37 cellular contexts compared by ENCODE assay signal in genomic region chr3:46710671-46711295, GRCh38. TPM values are rescaled to one million over a fixed set of nuclear protein-coding genes. Genes with fewer than 3 reads are reported as not detected.
DNase-seq lines count a peak whose midpoint lies in the region; ATAC-seq, FAIRE-seq and TF ChIP-seq lines count a peak whose summit lies in the region.
"Had no signal": no experiment of that assay in that cellular context is flagged by ENCODE, and none has a peak within 500 bp of the region (broad histone marks: within the 10 kb centered on the region; RNA-seq: fewer than 3 reads in every experiment).

No MANE protein-coding gene starts in this region.

- no peak overlapping the region for H3K14ac ChIP-seq in neuronal stem cell (ENCODE audit: low read length)

- H3K36me3 Mint-ChIP-seq in activated naive CD4-positive, alpha-beta T cell treated with anti-CD3 and anti-CD28 coated beads, Interleukin-2, amount 10 ng/mL, durations not matched to agents 7 days and 5 days: no peaks in the 10 kb centered on the region
- H3K36me3 Mint-ChIP-seq in activated naive CD4-positive, alpha-beta T cell treated with anti-CD3 and anti-CD28 coated beads, Interleukin-2, amount 50 U/mL, for 72 hours: no peaks in the 10 kb centered on the region
- H3K36me3 Mint-ChIP-seq: activated naive CD8-positive, alpha-beta T cell; memory B cell had no signal

- H3K23ac ChIP-seq in neuronal stem cell (ENCODE audit: low read depth, low read length, poor library complexity): peak overlapping the region; percentile 34

- H3K27me3 ChIP-seq in neuronal stem cell (ENCODE audit: control insufficient read depth in 3 of 3, insufficient read depth in 3 of 3, low read depth in 1 of 3, low read length in 3 of 3) (peaks cover 0 to 3% (median 0%) of the 10 kb centered on the region in 3 experiments), aorta (ENCODE audit: control insufficient read depth in 1 of 2, insufficient read depth in 2 of 2, low read length in 1 of 2) (no peaks in the 10 kb centered on the region)
- H3K27me3 ChIP-seq: BLaER1 treated with 17β-estradiol and CSF1 and Interleukin-3, amounts not matched to agents 10 nM and 100 nM; cardiac muscle cell; stomach had no signal

- DNase-seq in activated naive CD4-positive, alpha-beta T cell treated with anti-CD3 and anti-CD28 coated beads, Interleukin-2, amount 10 ng/mL, durations not matched to agents 7 days and 5 days: peak; percentile 6
- no peak for DNase-seq in activated naive CD4-positive, alpha-beta T cell treated with anti-CD3 and anti-CD28 coated beads, Interleukin-2, amount 50 U/mL, for 72 hours (ENCODE audit: low spot score in 2 of 2)
- peak; percentile 58 for DNase-seq in cerebellar cortex (ENCODE audit: low spot score)
- DNase-seq in neuronal stem cell (ENCODE audit: low spot score): no peak
- peak; percentile 24 to 49 for DNase-seq in aorta
- DNase-seq in GM12892 (ENCODE audit: insufficient read length): no peak
- DNase-seq in Ammon's horn (ENCODE audit: low spot score): no peak
- no peak for DNase-seq in NCI-H1436 treated with DMSO at 0.1 percent for 48 hours (lab: John Stamatoyannopoulos, UW)
- DNase-seq: activated CD8-positive, alpha-beta T cell treated with anti-CD3 and anti-CD28 coated beads, Interleukin-2, amount 10 ng/mL, durations not matched to agents 7 days and 5 days; anterior cingulate cortex; COR-L47; DMS53; esophagus squamous epithelium; GDM1; GM23248; HFFc6; hippocampal formation; NCI-H146; NCI-H446 treated with DMSO at 0.1 percent for 48 hours; NCI-H82; small intestine; stomach had no signal

- H3K4me1 Mint-ChIP-seq in activated naive CD4-positive, alpha-beta T cell treated with anti-CD3 and anti-CD28 coated beads, Interleukin-2, amount 10 ng/mL, durations not matched to agents 7 days and 5 days: no peaks in the 10 kb centered on the region
- H3K4me1 Mint-ChIP-seq: T-cell had no signal

- no peaks in the 10 kb centered on the region for H3K36me3 ChIP-seq in neuronal stem cell (replicated peaks in 1 of 2; ENCODE audit: control insufficient read depth in 2 of 2, insufficient read depth in 2 of 2, low read length in 2 of 2)
- H3K36me3 ChIP-seq in aorta (ENCODE audit: control insufficient read depth in 1 of 2, insufficient read depth in 2 of 2, low read length in 1 of 2): no peaks in the 10 kb centered on the region
- H3K36me3 ChIP-seq: BLaER1 treated with 17β-estradiol and CSF1 and Interleukin-3, amounts not matched to agents 10 nM and 100 nM; cardiac muscle cell; esophagus squamous epithelium; stomach; tibial artery had no signal

- H4K8ac ChIP-seq in neuronal stem cell (ENCODE audit: low read depth, low read length): no peak overlapping the region

- H2BK5ac ChIP-seq in neuronal stem cell (ENCODE audit: low read length): no peak overlapping the region

- no peaks in the 10 kb centered on the region for H3K9me3 Mint-ChIP-seq in activated naive CD4-positive, alpha-beta T cell treated with anti-CD3 and anti-CD28 coated beads, Interleukin-2, amount 10 ng/mL, durations not matched to agents 7 days and 5 days
- H3K9me3 Mint-ChIP-seq in activated naive CD4-positive, alpha-beta T cell treated with anti-CD3 and anti-CD28 coated beads, Interleukin-2, amount 50 U/mL, for 72 hours: no peaks in the 10 kb centered on the region
- H3K9me3 Mint-ChIP-seq: dendritic cell treated with granulocyte-macrophage colony-stimulating factor and Interleukin-4, amounts not matched to agents 40 ng/mL and 50 ng/mL, for 4 days; HFFc6; memory B cell; T-cell had no signal

- no peak overlapping the region for H3K4me3 Mint-ChIP-seq in activated naive CD4-positive, alpha-beta T cell treated with anti-CD3 and anti-CD28 coated beads, Interleukin-2, amount 10 ng/mL, durations not matched to agents 7 days and 5 days
- H3K4me3 Mint-ChIP-seq: activated CD8-positive, alpha-beta T cell treated with anti-CD3 and anti-CD28 coated beads, Interleukin-2, amount 10 ng/mL, durations not matched to agents 7 days and 5 days; activated naive CD8-positive, alpha-beta T cell; dendritic cell treated with granulocyte-macrophage colony-stimulating factor and Interleukin-4, amounts not matched to agents 40 ng/mL and 50 ng/mL, for 4 days; HFFc6; memory B cell; T-cell had no signal

- intact Hi-C loops in aorta (cut with DNase I): no loop called here

- CTCF ChIA-PET in activated naive CD4-positive, alpha-beta T cell treated with anti-CD3 and anti-CD28 coated beads, Interleukin-2, amount 10 ng/mL, durations not matched to agents 7 days and 5 days (lab: Charles Lee): no interaction called here

- H4K91ac ChIP-seq in neuronal stem cell (ENCODE audit: low read depth, low read length, poor library complexity): no peak overlapping the region

- TF ChIP-seq POLR2A in GM12892 (IDR thresholded peaks at IDR 0.05; ENCODE audit: low read depth, low read length): no peak

- H2AK5ac ChIP-seq in neuronal stem cell (ENCODE audit: low read depth, low read length): no peak overlapping the region

- ATAC-seq in activated naive CD4-positive, alpha-beta T cell treated with anti-CD3 and anti-CD28 coated beads, Interleukin-2, amount 50 U/mL, for 72 hours: no peak
- no peak for ATAC-seq in aorta (ENCODE audit: low FRiP score)
- ATAC-seq: activated CD4-positive, CD25-positive, alpha-beta regulatory T cell treated with anti-CD3 and anti-CD28 coated beads, Interleukin-2, amount 50 U/mL, for 24 hours; activated CD8-positive, alpha-beta T cell treated with anti-CD3 and anti-CD28 coated beads, Interleukin-2, amount 10 ng/mL, durations not matched to agents 7 days and 5 days; T-cell had no signal

- peak overlapping the region; percentile 5 for H3K27ac Mint-ChIP-seq in activated naive CD4-positive, alpha-beta T cell treated with anti-CD3 and anti-CD28 coated beads, Interleukin-2, amount 10 ng/mL, durations not matched to agents 7 days and 5 days
- peak overlapping the region in 1 of 2 donors; percentile 19 for H3K27ac Mint-ChIP-seq in activated naive CD4-positive, alpha-beta T cell treated with anti-CD3 and anti-CD28 coated beads, Interleukin-2, amount 50 U/mL, for 72 hours
- H3K27ac Mint-ChIP-seq: activated CD8-positive, alpha-beta T cell treated with anti-CD3 and anti-CD28 coated beads, Interleukin-2, amount 10 ng/mL, durations not matched to agents 7 days and 5 days; activated naive CD8-positive, alpha-beta T cell; dendritic cell treated with granulocyte-macrophage colony-stimulating factor and Interleukin-4, amounts not matched to agents 40 ng/mL and 50 ng/mL, for 4 days; HFFc6; memory B cell; T-cell had no signal

- H2BK12ac ChIP-seq in neuronal stem cell (ENCODE audit: low read length): no peak overlapping the region

- H3K27me3 Mint-ChIP-seq in activated naive CD4-positive, alpha-beta T cell treated with anti-CD3 and anti-CD28 coated beads, Interleukin-2, amount 10 ng/mL, durations not matched to agents 7 days and 5 days: peaks cover 20% of the 10 kb centered on the region
- H3K27me3 Mint-ChIP-seq: activated naive CD8-positive, alpha-beta T cell; T-cell had no signal

- H3K4me3 ChIP-seq in neuronal stem cell (ENCODE audit: low read length in 2 of 2): no peak overlapping the region
- H3K4me3 ChIP-seq in aorta (ENCODE audit: low read length in 2 of 2): no peak overlapping the region
- H3K4me3 ChIP-seq: BLaER1 treated with 17β-estradiol and CSF1 and Interleukin-3, amounts not matched to agents 10 nM and 100 nM; cardiac muscle cell; esophagus squamous epithelium; GM23248; stomach; tibial artery had no signal

- H2AFZ ChIP-seq in neuronal stem cell (ENCODE audit: low read length): no peak overlapping the region
- H2AFZ ChIP-seq: GM23248 had no signal

- FAIRE-seq in GM12892 (lab: Jason Lieb, UNC): no peak
- FAIRE-seq: frontal cortex, GM18507, small intestine had no signal

- H3K4me2 ChIP-seq in neuronal stem cell (ENCODE audit: insufficient read depth, low read length, poor library complexity, severe bottlenecking): no peak overlapping the region
- H3K4me2 ChIP-seq: BLaER1 treated with 17β-estradiol and CSF1 and Interleukin-3, amounts not matched to agents 10 nM and 100 nM had no signal

- no peak overlapping the region for H3K18ac ChIP-seq in neuronal stem cell (ENCODE audit: low read length)

- H3K4me1 ChIP-seq in neuronal stem cell (ENCODE audit: control insufficient read depth in 2 of 2, insufficient read depth in 1 of 2, low read depth in 1 of 2, low read length in 2 of 2): peaks cover 0 to 9% of the 10 kb centered on the region in 2 donors
- no peaks in the 10 kb centered on the region for H3K4me1 ChIP-seq in aorta (ENCODE audit: control insufficient read depth in 1 of 2, insufficient read depth in 2 of 2, low read length in 2 of 2)
- H3K4me1 ChIP-seq: stomach, tibial artery had no signal

- no peaks in the 10 kb centered on the region for H3K79me1 ChIP-seq in neuronal stem cell (ENCODE audit: low read depth, low read length)

- no CpG with 5 or more reads among the region's 6 CpGs for WGBS in neuronal stem cell (ENCODE audit: extremely low coverage in 2 of 2, insufficient read length in 2 of 2, insufficient replicate concordance in 1 of 2), 2 donors
- 94 to 95% methylated on average over 6 of the region's 6 CpGs for WGBS in aorta, 2 donors

- H3K27ac ChIP-seq in neuronal stem cell (replicated peaks; ENCODE audit: low read length) (no peak overlapping the region), aorta (ENCODE audit: low read depth in 1 of 2, low read length in 2 of 2) (no peak overlapping the region)
- H3K27ac ChIP-seq: BLaER1 treated with 17β-estradiol and CSF1 and Interleukin-3, amounts not matched to agents 10 nM and 100 nM; cardiac muscle cell; esophagus squamous epithelium; GM23248; HL-60; stomach; tibial artery had no signal

- H3K9ac ChIP-seq in neuronal stem cell (ENCODE audit: low read depth, low read length, poor library complexity): no peak overlapping the region
- H3K9ac ChIP-seq: BLaER1 treated with 17β-estradiol and CSF1 and Interleukin-3, amounts not matched to agents 10 nM and 100 nM; GM23248 had no signal

- no peak overlapping the region for H3K4ac ChIP-seq in neuronal stem cell (ENCODE audit: low read length)

- H2BK120ac ChIP-seq in neuronal stem cell (ENCODE audit: low read depth, low read length): no peak overlapping the region

- H3K9me3 ChIP-seq in neuronal stem cell (replicated peaks in 1 of 2; ENCODE audit: control insufficient read depth in 2 of 2, insufficient read depth in 1 of 2, low read depth in 1 of 2, low read length in 2 of 2) (no peaks in the 10 kb centered on the region), aorta (ENCODE audit: control insufficient read depth, low read length) (no peaks in the 10 kb centered on the region)
- H3K9me3 ChIP-seq: BLaER1 treated with 17β-estradiol and CSF1 and Interleukin-3, amounts not matched to agents 10 nM and 100 nM; esophagus squamous epithelium; stomach; tibial artery had no signal

- H2BK15ac ChIP-seq in neuronal stem cell (ENCODE audit: low read length): no peak overlapping the region

RNA-seq across cellular contexts. Expression of gene PRSS50, which starts 6.9 kb away (rescaled TPM):
- not detected for total RNA-seq in activated naive CD4-positive, alpha-beta T cell treated with anti-CD3 and anti-CD28 coated beads, Interleukin-2, amount 50 U/mL, for 72 hours
- polyA plus RNA-seq in neuronal stem cell (2013, experiment 1 of 2): 0.64 TPM
- polyA plus RNA-seq in neuronal stem cell (2013, experiment 2 of 2): 0.57 TPM
- not detected for total RNA-seq in aorta
- under 1 TPM in 1 of 2 donors, not detected in 1; 0.31 TPM for polyA plus RNA-seq in aorta
- not detected for polyA plus RNA-seq in GM12892 (2012; ENCODE audit: missing spikeins)
- total RNA-seq: activated CD8-positive, alpha-beta T cell treated with anti-CD3 and anti-CD28 coated beads, Interleukin-2, amount 10 ng/mL, durations not matched to agents 7 days and 5 days; frontal cortex; GM23248; HFFc6; pulmonary artery endothelial cell; RPMI7951; SK-MEL-5; T-cell had no signal
- polyA plus RNA-seq: AG04450, GM23248 had no signal

RNA-seq across cellular contexts. Expression of gene TMIE, which starts 9.6 kb away (rescaled TPM):
- 1 to 10 TPM in 1 of 2 donors, under 1 TPM in 1; 0.84 to 1.0 TPM for total RNA-seq in activated naive CD4-positive, alpha-beta T cell treated with anti-CD3 and anti-CD28 coated beads, Interleukin-2, amount 50 U/mL, for 72 hours
- polyA plus RNA-seq in neuronal stem cell (2013, experiment 1 of 2): 0.26 TPM
- polyA plus RNA-seq in neuronal stem cell (2013, experiment 2 of 2): 0.30 TPM
- under 1 TPM; 0.55 to 0.99 TPM for total RNA-seq in aorta
- under 1 TPM; 0.75 to 1.00 TPM for polyA plus RNA-seq in aorta
- not detected for polyA plus RNA-seq in GM12892 (2012; ENCODE audit: missing spikeins)
- total RNA-seq: HFFc6, RPMI7951 had no signal
- polyA plus RNA-seq: AG04450, GM23248 had no signal

RNA-seq across cellular contexts. Expression of gene ALS2CL, which starts 17.3 kb away (rescaled TPM):
- total RNA-seq in activated naive CD4-positive, alpha-beta T cell treated with anti-CD3 and anti-CD28 coated beads, Interleukin-2, amount 50 U/mL, for 72 hours: 1 to 10 TPM; 2.0 to 8.1 TPM
- polyA plus RNA-seq in neuronal stem cell (2013, experiment 1 of 2): 0.78 TPM
- polyA plus RNA-seq in neuronal stem cell (2013, experiment 2 of 2): 0.60 TPM
- 10 to 100 TPM; 21.0 to 28.7 TPM for total RNA-seq in aorta
- polyA plus RNA-seq in aorta: 10 to 100 TPM in 1 of 2 donors, 1 to 10 TPM in 1; 3.8 to 40.7 TPM
- not detected for polyA plus RNA-seq in GM12892 (2012; ENCODE audit: missing spikeins)

Comparison
In these comparisons a context has a peak if more than half of its experiments do, and no peak if none do; other contexts are left out.
1. DNase-seq: peak in activated naive CD4-positive, alpha-beta T cell treated with anti-CD3 and anti-CD28 coated beads, Interleukin-2, amount 10 ng/mL, durations not matched to agents 7 days and 5 days (single experiment), cerebellar cortex (single experiment) and aorta (2 of 2); none in activated naive CD4-positive, alpha-beta T cell treated with anti-CD3 and anti-CD28 coated beads, Interleukin-2, amount 50 U/mL, for 72 hours (0 of 2), neuronal stem cell (single experiment), GM12892 (single experiment), Ammon's horn (single experiment) and NCI-H1436 treated with DMSO at 0.1 percent for 48 hours (single experiment).